22 cellular contexts compared by ENCODE assay signal in the genomic region with DNA sequence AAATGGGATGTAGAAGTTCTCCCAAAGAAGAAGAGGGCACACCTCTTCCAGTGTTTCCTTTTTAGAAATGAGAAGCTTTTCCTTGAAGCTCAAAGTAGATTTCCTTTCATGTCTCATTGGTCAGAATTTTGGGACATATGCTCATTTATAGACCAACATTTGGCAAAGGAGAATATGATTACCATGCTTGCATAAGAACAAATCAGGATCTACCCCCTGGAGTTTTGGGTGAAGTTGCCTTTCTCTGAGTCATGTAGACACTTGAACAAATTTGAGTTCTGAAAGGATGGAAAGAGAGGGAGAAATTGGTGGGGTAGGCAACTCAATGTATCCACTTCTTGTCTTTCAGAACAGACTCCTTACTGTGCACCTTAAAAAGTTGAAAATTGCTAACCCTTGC.
"Had no signal": no experiment of that assay in that cellular context is flagged by ENCODE, and none has a peak within 500 bp of the region (broad histone marks: within the 10 kb centered on the region; RNA-seq: fewer than 3 reads in every experiment).

No MANE protein-coding gene starts in this region.

- ATAC-seq: gastrocnemius medialis; left ventricle myocardium superior; lower lobe of right lung; naive thymus-derived CD8-positive, alpha-beta T cell; sciatic nerve; stimulated activated effector memory CD8-positive, alpha-beta T cell treated with anti-CD3 and anti-CD28 coated beads, Interleukin-12 subunit alpha, Interleukin-12 subunit beta, amount 100 ng/mL, for 72 hours; upper lobe of right lung had no signal

- H3K4me3 ChIP-seq: dorsolateral prefrontal cortex, gastrocnemius medialis, lower lobe of right lung, prostate gland, right atrium auricular region, stomach, thoracic aorta, tibial nerve, upper lobe of right lung, uterus had no signal

- DNase-seq: dorsolateral prefrontal cortex; effector CD4-positive, alpha-beta T cell; gastrocnemius medialis; head of caudate nucleus; left ventricle myocardium superior; lower lobe of right lung; naive thymus-derived CD8-positive, alpha-beta T cell; nephron progenitor cell; nucleus accumbens; stimulated activated CD4-positive, alpha-beta T cell treated with anti-CD3 and anti-CD28 coated beads, Interleukin-2, amount 100 ng/mL, for 24 hours; stimulated activated CD4-positive, alpha-beta T cell treated with anti-CD3 and anti-CD28 coated beads, Interleukin-4, amount 100 ng/mL, for 24 hours; stimulated activated naive CD4-positive, alpha-beta T cell treated with Interleukin-2 at 50 U/mL for 16 hours; stomach; substantia nigra; upper lobe of right lung; uterus had no signal
